10 cellular contexts compared by ENCODE assay signal in genomic region chrX:21972721-21973120, GRCh38. TPM values are rescaled to one million over a fixed set of nuclear protein-coding genes. Genes with fewer than 3 reads are reported as not detected.
DNase-seq lines count a peak whose midpoint lies in the region; ATAC-seq and TF ChIP-seq lines count a peak whose summit lies in the region.
"Had no signal": no experiment of that assay in that cellular context is flagged by ENCODE, and none has a peak within 500 bp of the region (broad histone marks: within the 10 kb centered on the region; RNA-seq: fewer than 3 reads in every experiment).

No MANE protein-coding gene starts in this region.

- H3K4me1 Mint-ChIP-seq in activated T-cell treated with anti-CD3 and anti-CD28 coated beads, Interleukin-2, amount 50 U/mL, for 4 hours (ENCODE audit: low read depth): peaks cover 25% of the 10 kb centered on the region

- H3K36me3 ChIP-seq in cardiac muscle cell: peaks cover 40% of the 10 kb centered on the region
- no peaks in the 10 kb centered on the region for H3K36me3 ChIP-seq in left ventricle myocardium inferior

- no peak overlapping the region for H3K4me3 ChIP-seq in cardiac muscle cell
- no peak overlapping the region for H3K4me3 ChIP-seq in left ventricle myocardium inferior

- H3K36me3 Mint-ChIP-seq in activated T-cell treated with anti-CD3 and anti-CD28 coated beads, Interleukin-2, amount 50 U/mL, for 4 hours (ENCODE audit: insufficient read depth): peaks cover 12% of the 10 kb centered on the region

- H3K27ac ChIP-seq in cardiac muscle cell (peak overlapping the region; percentile 62), left ventricle myocardium inferior (replicated peaks) (no peak overlapping the region)
- H3K27ac ChIP-seq: parathyroid adenoma had no signal

- H3K9me3 ChIP-seq in cardiac muscle cell (ENCODE audit: low read depth) (no peaks in the 10 kb centered on the region), left ventricle myocardium inferior (replicated peaks) (no peaks in the 10 kb centered on the region)

- no peaks in the 10 kb centered on the region for H3K9me3 Mint-ChIP-seq in activated T-cell treated with anti-CD3 and anti-CD28 coated beads, Interleukin-2, amount 50 U/mL, for 4 hours

- no peaks in the 10 kb centered on the region for H3K27me3 Mint-ChIP-seq in activated T-cell treated with anti-CD3 and anti-CD28 coated beads, Interleukin-2, amount 50 U/mL, for 4 hours (ENCODE audit: low read depth)

- ATAC-seq in activated T-cell treated with anti-CD3 and anti-CD28 coated beads, Interleukin-2, amount 50 U/mL, for 4 hours: peak; percentile 55 to 62
- no peak for ATAC-seq in GM21576 (IDR thresholded peaks at IDR 0.05; ENCODE audit: unreplicated experiment)
- no peak for ATAC-seq in HG02763 (IDR thresholded peaks at IDR 0.05; ENCODE audit: unreplicated experiment)

- H3K27me3 ChIP-seq in cardiac muscle cell (no peaks in the 10 kb centered on the region), left ventricle myocardium inferior (ENCODE audit: low read depth) (no peaks in the 10 kb centered on the region)

- TF ChIP-seq CTCF in cardiac muscle cell (IDR thresholded peaks at IDR 0.05; ENCODE audit: low read depth, low read length) (peak; percentile 18), left ventricle myocardium inferior (IDR thresholded peaks at IDR 0.05; ENCODE audit: borderline replicate concordance) (no peak)

- DNase-seq in cardiac muscle cell (ENCODE audit: low read depth in 1 of 2, low spot score in 1 of 2) (peak in 1 of 2 donors; percentile 67), left ventricle myocardium inferior (no peak), islet precursor cell (peak; percentile 84), NCI-H510A treated with DMSO at 0.1 percent for 48 hours (lab: John Stamatoyannopoulos, UW) (no peak), NCI-H1694 treated with DMSO at 0.1 percent for 48 hours (lab: John Stamatoyannopoulos, UW) (no peak)
- DNase-seq in activated T-cell treated with anti-CD3 and anti-CD28 coated beads, Interleukin-2, amount 50 U/mL, for 4 hours: peak; percentile 36
- DNase-seq: GDM1 had no signal

- H3K4me3 Mint-ChIP-seq in activated T-cell treated with anti-CD3 and anti-CD28 coated beads, Interleukin-2, amount 50 U/mL, for 4 hours: no peak overlapping the region

- H3K4me1 ChIP-seq in cardiac muscle cell (ENCODE audit: low read depth): peaks cover 6% of the 10 kb centered on the region
- peaks cover 5% of the 10 kb centered on the region for H3K4me1 ChIP-seq in left ventricle myocardium inferior
- H3K4me1 ChIP-seq: parathyroid adenoma had no signal

- intact Hi-C loops in left ventricle myocardium inferior (cut with micrococcal nuclease): no loop called here

RNA-seq across cellular contexts. Expression of gene SMS, which starts 32.2 kb away (rescaled TPM):
- 213 and 253 TPM in 2 replicates for total RNA-seq in cardiac muscle cell
- 403 and 501 TPM in 2 replicates for polyA plus RNA-seq in cardiac muscle cell
- total RNA-seq in left ventricle myocardium inferior: 46.8 TPM
- 100 to 1,000 TPM in 1 of 3 donors, 10 to 100 TPM in 2; 78.4 to 109 (median 92.2) TPM for total RNA-seq in activated T-cell treated with anti-CD3 and anti-CD28 coated beads, Interleukin-2, amount 50 U/mL, for 4 hours

RNA-seq across cellular contexts. Expression of gene PHEX, which starts 59.4 kb away (rescaled TPM):
- total RNA-seq in cardiac muscle cell (0.21 and 0.42 TPM in 2 replicates), left ventricle myocardium inferior (0.03 TPM)
- polyA plus RNA-seq in cardiac muscle cell: 0.39 and 0.62 TPM in 2 replicates
- total RNA-seq in activated T-cell treated with anti-CD3 and anti-CD28 coated beads, Interleukin-2, amount 50 U/mL, for 4 hours: 1 to 10 TPM; 3.0 to 8.0 (median 4.7) TPM

Comparison
In these comparisons a context has a peak if more than half of its experiments do, and no peak if none do; other contexts are left out.
1. DNase-seq: peak in activated T-cell treated with anti-CD3 and anti-CD28 coated beads, Interleukin-2, amount 50 U/mL, for 4 hours (single experiment) and islet precursor cell (single experiment); none in left ventricle myocardium inferior (single experiment), NCI-H510A treated with DMSO at 0.1 percent for 48 hours (single experiment) and NCI-H1694 treated with DMSO at 0.1 percent for 48 hours (single experiment).
2. ATAC-seq: peak in activated T-cell treated with anti-CD3 and anti-CD28 coated beads, Interleukin-2, amount 50 U/mL, for 4 hours (2 of 2); none in GM21576 (single experiment) and HG02763 (single experiment).